ENCODE assay signal across 15 cellular contexts in genomic region chr3:16136042-16136441, GRCh38. TPM values are rescaled to one million over a fixed set of nuclear protein-coding genes. Genes with fewer than 3 reads are reported as not detected.
A peak's percentile ranks its signal among the peaks of the same experiment; 100 is the strongest.
DNase-seq lines count a peak whose midpoint lies in the region; ATAC-seq and TF ChIP-seq lines count a peak whose summit lies in the region.
"Had no signal": no experiment of that assay in that cellular context is flagged by ENCODE, and none has a peak within 500 bp of the region (broad histone marks: within the 10 kb centered on the region; RNA-seq: fewer than 3 reads in every experiment).

No MANE protein-coding gene starts in this region.

- no peak overlapping the region for H3K27ac Mint-ChIP-seq in activated CD8-positive, alpha-beta T cell treated with anti-CD3 and anti-CD28 coated beads, Interleukin-2, amount 10 ng/mL, durations not matched to agents 7 days and 5 days
- H3K27ac Mint-ChIP-seq in T-helper 2 cell treated with Interferon-gamma antibody and Interleukin-4, amounts not matched to agents 5 μg/mL and 100 μg/mL, for 36 hours: no peak overlapping the region
- H3K27ac Mint-ChIP-seq: activated B cell treated with CpG ODN at 0.5 μM for 24 hours had no signal

- intact Hi-C loops in esophagus squamous epithelium (cut with DNase I): no loop called here
- intact Hi-C loops in transverse colon (cut with DNase I; ENCODE audit: low total_unique reads): no loop called here

- no peak for TF ChIP-seq EP300 in transverse colon (IDR thresholded peaks at IDR 0.05; ENCODE audit: low read depth)

- DNase-seq in Peyer's patch (no peak), esophagus squamous epithelium (lab: John Stamatoyannopoulos, UW) (no peak), myocyte (ENCODE audit: low read depth) (peak; percentile 83), transverse colon (no peak)
- no peak for DNase-seq in activated CD8-positive, alpha-beta T cell treated with anti-CD3 and anti-CD28 coated beads, Interleukin-2, amount 10 ng/mL, durations not matched to agents 7 days and 5 days
- DNase-seq in activated CD8-positive, alpha-beta memory T cell treated with anti-CD3 and anti-CD28 coated beads for 24 hours: no peak
- no peak for DNase-seq in T-helper 2 cell treated with Interferon-gamma antibody and Interleukin-4, amounts not matched to agents 5 μg/mL and 100 μg/mL, for 36 hours (ENCODE audit: low spot score)
- DNase-seq: activated B cell treated with CpG ODN at 0.5 μM for 24 hours; GF-D8; NK-92 treated with Interleukin-12 subunit alpha and Interleukin-12 subunit beta, amount 100 ng/mL, for 24 hours; small intestine had no signal

- H3K9me3 Mint-ChIP-seq in activated CD8-positive, alpha-beta T cell treated with anti-CD3 and anti-CD28 coated beads, Interleukin-2, amount 10 ng/mL, durations not matched to agents 7 days and 5 days (ENCODE audit: insufficient read depth): no peaks in the 10 kb centered on the region
- H3K9me3 Mint-ChIP-seq in T-helper 2 cell treated with Interferon-gamma antibody and Interleukin-4, amounts not matched to agents 5 μg/mL and 100 μg/mL, for 36 hours: no peaks in the 10 kb centered on the region

- H3K27me3 ChIP-seq in Peyer's patch (no peaks in the 10 kb centered on the region), esophagus squamous epithelium (no peaks in the 10 kb centered on the region), transverse colon (no peaks in the 10 kb centered on the region)
- H3K27me3 ChIP-seq: adrenal gland had no signal

- no peak for ATAC-seq in activated CD8-positive, alpha-beta T cell treated with anti-CD3 and anti-CD28 coated beads, Interleukin-2, amount 10 ng/mL, durations not matched to agents 7 days and 5 days
- no peak for ATAC-seq in GM21528 (IDR thresholded peaks at IDR 0.05; ENCODE audit: low FRiP score, unreplicated experiment)

- no peaks in the 10 kb centered on the region for H3K36me3 Mint-ChIP-seq in activated CD8-positive, alpha-beta T cell treated with anti-CD3 and anti-CD28 coated beads, Interleukin-2, amount 10 ng/mL, durations not matched to agents 7 days and 5 days (ENCODE audit: low read depth)
- no peaks in the 10 kb centered on the region for H3K36me3 Mint-ChIP-seq in T-helper 2 cell treated with Interferon-gamma antibody and Interleukin-4, amounts not matched to agents 5 μg/mL and 100 μg/mL, for 36 hours (ENCODE audit: low read depth)

- in situ Hi-C loops in transverse colon (cut with MboI; ENCODE audit: low pct_ligation_motif_present in 1 of 4, low pct_unique_long_range_greater_than_20kb in 1 of 4, low sequenced_read_pairs in 3 of 4): no loop called here

- TF ChIP-seq POLR2A in Peyer's patch (IDR thresholded peaks at IDR 0.05) (no peak), esophagus squamous epithelium (IDR thresholded peaks at IDR 0.05) (no peak), transverse colon (IDR thresholded peaks at IDR 0.05) (no peak)

- peaks cover 0 to 4% (median 0%) of the 10 kb centered on the region in 4 donors for H3K9me3 ChIP-seq in Peyer's patch
- H3K9me3 ChIP-seq in esophagus squamous epithelium: no peaks in the 10 kb centered on the region
- no peaks in the 10 kb centered on the region for H3K9me3 ChIP-seq in transverse colon
- H3K9me3 ChIP-seq: adrenal gland had no signal

- WGBS in esophagus squamous epithelium, 2 donors: 32 to 45% methylated on average over 2 of the region's 2 CpGs
- 61 to 63% methylated on average over 2 of the region's 2 CpGs for WGBS in transverse colon (ENCODE audit: low coverage in 1 of 2), 2 donors

- H3K4me1 ChIP-seq in Peyer's patch: peaks cover 0 to 8% (median 0%) of the 10 kb centered on the region in 4 donors
- peaks cover 9 to 31% (median 23%) of the 10 kb centered on the region in 3 donors for H3K4me1 ChIP-seq in esophagus squamous epithelium
- peaks cover 0 to 11% (median 0%) of the 10 kb centered on the region in 4 donors for H3K4me1 ChIP-seq in transverse colon
- H3K4me1 ChIP-seq: adrenal gland had no signal

- no peak overlapping the region for H3K4me3 Mint-ChIP-seq in activated CD8-positive, alpha-beta T cell treated with anti-CD3 and anti-CD28 coated beads, Interleukin-2, amount 10 ng/mL, durations not matched to agents 7 days and 5 days
- H3K4me3 Mint-ChIP-seq in T-helper 2 cell treated with Interferon-gamma antibody and Interleukin-4, amounts not matched to agents 5 μg/mL and 100 μg/mL, for 36 hours: no peak overlapping the region
- H3K4me3 Mint-ChIP-seq: activated B cell treated with CpG ODN at 0.5 μM for 24 hours, nephron had no signal

- POLR2A ChIA-PET in activated CD8-positive, alpha-beta T cell treated with anti-CD3 and anti-CD28 coated beads, Interleukin-2, amount 10 ng/mL, durations not matched to agents 7 days and 5 days (lab: Charles Lee): no interaction called here

- H3K27ac ChIP-seq in Peyer's patch (peak overlapping the region; percentile 3 to 57 (median 30)), esophagus squamous epithelium (peak overlapping the region in 3 of 4 donors; percentile 51 to 86 (median 72)), transverse colon (peak overlapping the region; percentile 21 to 68 (median 46))
- H3K27ac ChIP-seq: adrenal gland had no signal

- no peaks in the 10 kb centered on the region for H3K36me3 ChIP-seq in Peyer's patch
- H3K36me3 ChIP-seq in esophagus squamous epithelium: no peaks in the 10 kb centered on the region
- no peaks in the 10 kb centered on the region for H3K36me3 ChIP-seq in transverse colon
- H3K36me3 ChIP-seq: adrenal gland had no signal

- H3K27me3 Mint-ChIP-seq in activated CD8-positive, alpha-beta T cell treated with anti-CD3 and anti-CD28 coated beads, Interleukin-2, amount 10 ng/mL, durations not matched to agents 7 days and 5 days (ENCODE audit: low read depth): no peaks in the 10 kb centered on the region
- H3K27me3 Mint-ChIP-seq in T-helper 2 cell treated with Interferon-gamma antibody and Interleukin-4, amounts not matched to agents 5 μg/mL and 100 μg/mL, for 36 hours (ENCODE audit: low read depth): peaks cover 2% of the 10 kb centered on the region

- H3K4me3 ChIP-seq in Peyer's patch (no peak overlapping the region), esophagus squamous epithelium (peak overlapping the region in 1 of 4 donors; percentile 32), transverse colon (no peak overlapping the region)
- H3K4me3 ChIP-seq: adrenal gland had no signal

- TF ChIP-seq CTCF in Peyer's patch (IDR thresholded peaks at IDR 0.05) (no peak), esophagus squamous epithelium (IDR thresholded peaks at IDR 0.05) (no peak), transverse colon (IDR thresholded peaks at IDR 0.05) (no peak)

- CTCF ChIA-PET in activated CD8-positive, alpha-beta T cell treated with anti-CD3 and anti-CD28 coated beads, Interleukin-2, amount 10 ng/mL, durations not matched to agents 7 days and 5 days (lab: Charles Lee): no interaction called here

- no peaks in the 10 kb centered on the region for H3K4me1 Mint-ChIP-seq in activated CD8-positive, alpha-beta T cell treated with anti-CD3 and anti-CD28 coated beads, Interleukin-2, amount 10 ng/mL, durations not matched to agents 7 days and 5 days (ENCODE audit: low read depth)
- H3K4me1 Mint-ChIP-seq in T-helper 2 cell treated with Interferon-gamma antibody and Interleukin-4, amounts not matched to agents 5 μg/mL and 100 μg/mL, for 36 hours (ENCODE audit: low read depth): no peaks in the 10 kb centered on the region
- H3K4me1 Mint-ChIP-seq: activated B cell treated with CpG ODN at 0.5 μM for 24 hours had no signal

RNA-seq across cellular contexts. Expression of gene GALNT15, which starts 38.4 kb away (rescaled TPM):
- total RNA-seq in Peyer's patch (100 to 1,000 TPM in 2 of 4 donors, 10 to 100 TPM in 2; 18.6 to 196 (median 89.0) TPM), esophagus squamous epithelium (100 to 1,000 TPM in 1 of 4 donors, 10 to 100 TPM in 1, 1 to 10 TPM in 2; 4.6 to 117 (median 35.6) TPM), myocyte (0.91 and 1.3 TPM in 2 replicates), transverse colon (10 to 100 TPM; 26.2 to 88.8 (median 39.4) TPM)
- 1.7 TPM for polyA plus RNA-seq in myocyte (2012)
- not detected for total RNA-seq in activated CD8-positive, alpha-beta T cell treated with anti-CD3 and anti-CD28 coated beads, Interleukin-2, amount 10 ng/mL, durations not matched to agents 7 days and 5 days
- total RNA-seq: activated B cell treated with CpG ODN at 0.5 μM for 24 hours, H4 had no signal
